ENCODE assay signal across 1 cellular context in the genomic region with DNA sequence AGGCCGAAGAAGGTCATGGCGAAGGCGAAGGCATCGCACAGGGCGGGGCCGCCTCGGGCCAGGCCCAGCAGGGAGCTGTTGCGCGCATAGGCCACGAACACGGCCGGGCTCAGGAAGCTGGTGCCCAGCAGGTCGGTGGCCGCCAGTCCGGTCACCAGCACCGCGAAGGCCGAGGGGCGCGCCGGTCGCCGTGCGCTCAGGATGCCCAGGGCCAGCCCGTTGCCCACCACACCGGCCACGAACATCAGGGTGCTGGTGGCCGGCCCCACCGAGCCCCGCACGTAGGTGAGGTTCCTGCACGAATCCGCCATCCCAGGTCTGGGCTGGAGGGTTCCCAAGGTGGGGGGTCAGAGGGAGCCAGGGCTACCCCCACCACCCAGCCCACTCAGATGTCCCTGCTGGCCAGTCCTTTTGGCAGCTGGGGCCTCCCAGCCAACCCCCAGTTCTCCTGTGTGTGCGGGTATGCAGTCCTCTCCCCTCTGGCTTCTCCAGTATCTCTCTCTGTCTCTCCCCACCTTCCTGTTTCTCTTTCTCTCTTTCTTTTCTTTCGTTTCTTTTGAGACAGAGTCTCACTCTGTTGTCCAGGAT.
TF ChIP-seq lines count a peak whose summit lies in the region.

No MANE protein-coding gene starts in this region.

TF ChIP-seq in IMR-90, 13 proteins besides CTCF, POLR2A, EP300 and RAD21:
- TF ChIP-seq SMC3 (IDR thresholded peaks at IDR 0.05; ENCODE audit: low read depth, low read length) (no peak), RCOR1 (IDR thresholded peaks at IDR 0.05; ENCODE audit: insufficient replicate concordance, low read length) (no peak), BHLHE40 (IDR thresholded peaks at IDR 0.05; ENCODE audit: low read depth, low read length) (no peak), MAFK (IDR thresholded peaks at IDR 0.05; ENCODE audit: low read depth, low read length) (no peak)
